Comparison of ENCODE assay signal across 1 cellular context in genomic region chr2:176291768-176292393, GRCh38.
TF ChIP-seq lines count a peak whose summit lies in the region.

No MANE protein-coding gene starts in this region.

TF ChIP-seq in SK-N-SH, 30 proteins besides CTCF, POLR2A, EP300 and RAD21 (continued from another document):
- TF ChIP-seq USF1 (IDR thresholded peaks at IDR 0.05; ENCODE audit: borderline replicate concordance, low read depth) (no peak), MAX (IDR thresholded peaks at IDR 0.05; ENCODE audit: low read depth) (no peak), POLR2AphosphoS5 (IDR thresholded peaks at IDR 0.05; ENCODE audit: low read depth, low read length) (no peak), FOXJ3 (CRISPR knock-in tag; IDR thresholded peaks at IDR 0.05) (no peak)
